ENCODE assay signal across 9 cellular contexts in the genomic region with DNA sequence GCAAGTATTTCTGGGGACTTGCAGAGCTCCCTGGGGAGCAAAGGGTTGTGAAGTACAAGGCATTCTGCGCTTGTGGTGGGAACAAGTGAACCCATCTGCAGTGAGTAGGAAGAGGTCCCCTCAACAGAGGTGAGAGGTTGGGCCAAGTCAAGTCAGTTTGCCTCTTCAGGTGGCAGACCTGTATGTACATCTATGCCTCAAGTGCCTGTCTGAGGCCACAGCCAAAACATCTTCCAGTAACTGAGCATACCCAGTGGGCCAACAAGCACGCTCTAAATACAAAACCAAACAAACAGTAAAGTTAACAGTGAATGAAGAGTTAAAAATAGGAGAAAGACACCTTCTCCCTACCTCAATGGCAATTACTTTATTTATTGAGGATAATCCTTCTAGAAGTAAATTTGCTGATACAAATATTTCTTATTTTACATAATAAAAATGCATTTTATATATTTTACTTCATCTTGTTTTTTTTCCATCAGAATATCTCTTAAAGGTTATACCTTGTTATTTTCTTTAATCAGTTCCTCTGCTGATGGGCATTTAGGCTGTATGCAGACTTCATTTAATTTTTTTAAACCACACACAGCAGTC. TPM values are rescaled to one million over a fixed set of nuclear protein-coding genes. Genes with fewer than 3 reads are reported as not detected.
A peak's percentile ranks its signal among the peaks of the same experiment; 100 is the strongest.
DNase-seq lines count a peak whose midpoint lies in the region; ATAC-seq lines count a peak whose summit lies in the region.
"Had no signal": no experiment of that assay in that cellular context is flagged by ENCODE, and none has a peak within 500 bp of the region (broad histone marks: within the 10 kb centered on the region; RNA-seq: fewer than 3 reads in every experiment).

No MANE protein-coding gene starts in this region.

- H3K36me3 ChIP-seq in effector memory CD4-positive, alpha-beta T cell (ENCODE audit: control insufficient read depth, insufficient read depth, low read length) = no peaks in the 10 kb centered on the region
- peaks cover 0 to 6% (median 0%) of the 10 kb centered on the region in 3 donors for H3K36me3 ChIP-seq in skeletal muscle tissue (ENCODE audit: control insufficient read depth in 3 of 3, insufficient read depth in 3 of 3, low read length in 3 of 3)

- H3K9me3 ChIP-seq in effector memory CD4-positive, alpha-beta T cell (ENCODE audit: control insufficient read depth, low read length) = no peaks in the 10 kb centered on the region
- no peaks in the 10 kb centered on the region for H3K9me3 ChIP-seq in skeletal muscle tissue (ENCODE audit: control insufficient read depth in 3 of 3, low read length in 3 of 3)

- no peaks in the 10 kb centered on the region for H3K27me3 ChIP-seq in effector memory CD4-positive, alpha-beta T cell (replicated peaks; ENCODE audit: control insufficient read depth, insufficient read depth, low read length, poor library complexity, severe bottlenecking)
- H3K27me3 ChIP-seq in skeletal muscle tissue (ENCODE audit: control insufficient read depth in 3 of 3, insufficient read depth in 3 of 3, low read length in 3 of 3) = no peaks in the 10 kb centered on the region

- peak overlapping the region; percentile 83 for H3K4me3 ChIP-seq in effector memory CD4-positive, alpha-beta T cell (ENCODE audit: insufficient read depth, low read depth, low read length, poor library complexity, severe bottlenecking)
- H3K4me3 ChIP-seq in skeletal muscle tissue (ENCODE audit: low read length in 3 of 3) = peak overlapping the region; percentile 69 to 82 (median 78)

- ATAC-seq in GM19438 (IDR thresholded peaks at IDR 0.05; ENCODE audit: low read depth, unreplicated experiment) (peak; percentile 4), HG03439 (IDR thresholded peaks at IDR 0.05; ENCODE audit: unreplicated experiment) (peak; percentile 9)

- peak overlapping the region; percentile 77 for H3K27ac ChIP-seq in effector memory CD4-positive, alpha-beta T cell (ENCODE audit: insufficient read depth, low read length, poor library complexity, severe bottlenecking)
- peak overlapping the region; percentile 94 for H3K27ac ChIP-seq in skeletal muscle tissue (ENCODE audit: low read depth, low read length)

- no peak for DNase-seq in effector memory CD4-positive, alpha-beta T cell
- DNase-seq in hepatic stellate cell (ENCODE audit: low spot score) (no peak), UCSD-AML1 (lab: John Stamatoyannopoulos, UW; ENCODE audit: unreplicated experiment) (no peak), NOMO-1 (lab: John Stamatoyannopoulos, UW; ENCODE audit: unreplicated experiment in 2 of 2) (no peak), posterior cingulate gyrus (no peak)

- peaks cover 47% of the 10 kb centered on the region for H3K4me1 ChIP-seq in effector memory CD4-positive, alpha-beta T cell (ENCODE audit: control insufficient read depth, insufficient read depth, low read length, poor library complexity, severe bottlenecking)
- H3K4me1 ChIP-seq in skeletal muscle tissue (ENCODE audit: control insufficient read depth in 3 of 3, insufficient read depth in 3 of 3, low read length in 3 of 3) = peaks cover 71% of the 10 kb centered on the region in 3 donors

- intact Hi-C loops in posterior cingulate gyrus (cut with DNase I) = loop anchor here (2.0 kb wide), 1 partner anchor 40 kb away; no protein-coding TSS in a partner anchor

- peak overlapping the region; percentile 40 to 98 (median 94) for H3K9ac ChIP-seq in skeletal muscle tissue (ENCODE audit: low read depth in 1 of 3, low read length in 3 of 3)

RNA-seq across cellular contexts. Expression of a gene that starts 2.5 kb away (rescaled TPM):
- total RNA-seq in skeletal muscle tissue = 238 TPM
- total RNA-seq: HT1080 had no signal
